14 cellular contexts compared by ENCODE assay signal in genomic region chr19:2325261-2326046, GRCh38. TPM values are rescaled to one million over a fixed set of nuclear protein-coding genes. Genes with fewer than 3 reads are reported as not detected.
DNase-seq lines count a peak whose midpoint lies in the region; ATAC-seq and TF ChIP-seq lines count a peak whose summit lies in the region.
"Had no signal": no experiment of that assay in that cellular context is flagged by ENCODE, and none has a peak within 500 bp of the region (broad histone marks: within the 10 kb centered on the region; RNA-seq: fewer than 3 reads in every experiment).

No MANE protein-coding gene starts in this region.

- peaks cover 37% of the 10 kb centered on the region for H3K4me1 Mint-ChIP-seq in activated CD4-positive, alpha-beta T cell treated with anti-CD3 and anti-CD28 coated beads, Interleukin-2, amount 10 ng/mL, durations not matched to agents 24 days and 14 days

- intact Hi-C loops in activated CD4-positive, alpha-beta T cell treated with anti-CD3 and anti-CD28 coated beads, Interleukin-2, amount 10 ng/mL, durations not matched to agents 24 days and 14 days (cut with micrococcal nuclease): loop anchor here (5.0 kb wide), 2 partner anchors 38 to 67 kb away; no protein-coding TSS in a partner anchor
- intact Hi-C loops in vagina (cut with DNase I): no loop called here

- no peak overlapping the region for H3K4me3 ChIP-seq in vagina

- H3K4me1 ChIP-seq in vagina: peaks cover 35% of the 10 kb centered on the region

- no peak for ATAC-seq in GM18520 (IDR thresholded peaks at IDR 0.05; ENCODE audit: unreplicated experiment)
- ATAC-seq: left cardiac atrium had no signal

- H3K27ac ChIP-seq in RWPE1 (peak overlapping the region; percentile 11), vagina (no peak overlapping the region)

- no peaks in the 10 kb centered on the region for H3K27me3 ChIP-seq in vagina

- peak overlapping the region; percentile 46 for H3K27ac Mint-ChIP-seq in activated CD4-positive, alpha-beta T cell treated with anti-CD3 and anti-CD28 coated beads, Interleukin-2, amount 10 ng/mL, durations not matched to agents 24 days and 14 days

- H3K36me3 Mint-ChIP-seq in activated CD4-positive, alpha-beta T cell treated with anti-CD3 and anti-CD28 coated beads, Interleukin-2, amount 10 ng/mL, durations not matched to agents 24 days and 14 days (ENCODE audit: low read depth): peaks cover 36% of the 10 kb centered on the region

- TF ChIP-seq POLR2A in vagina (IDR thresholded peaks at IDR 0.05): no peak

- H3K9me3 Mint-ChIP-seq in activated CD4-positive, alpha-beta T cell treated with anti-CD3 and anti-CD28 coated beads, Interleukin-2, amount 10 ng/mL, durations not matched to agents 24 days and 14 days: no peaks in the 10 kb centered on the region

- CTCF ChIA-PET in RWPE1 (lab: Yijun Ruan, JAX): interaction anchor here (0.6 kb wide), 1 partner anchor 228 kb away, joined by 5 read pairs; no protein-coding TSS in a partner anchor

- H3K36me3 ChIP-seq in vagina: peaks cover 0 to 25% of the 10 kb centered on the region in 2 donors

- TF ChIP-seq CTCF in RWPE1 (conservative IDR thresholded peaks at IDR 0.05; ENCODE audit: low read depth): no peak
- no peak for TF ChIP-seq CTCF in vagina (IDR thresholded peaks at IDR 0.05)

- H3K9me3 ChIP-seq in vagina: no peaks in the 10 kb centered on the region

- no peaks in the 10 kb centered on the region for H3K27me3 Mint-ChIP-seq in activated CD4-positive, alpha-beta T cell treated with anti-CD3 and anti-CD28 coated beads, Interleukin-2, amount 10 ng/mL, durations not matched to agents 24 days and 14 days

- DNase-seq in activated CD4-positive, alpha-beta T cell treated with anti-CD3 and anti-CD28 coated beads, Interleukin-2, amount 10 ng/mL, durations not matched to agents 24 days and 14 days: no peak
- DNase-seq in activated CD4-positive, alpha-beta T cell treated with anti-CD3 and anti-CD28 coated beads, Interleukin-2, amount 50 U/mL, for 1 hour: no peak
- DNase-seq in RWPE1 (ENCODE audit: low spot score): no peak
- DNase-seq in dermis blood vessel endothelial cell: peak; percentile 45
- peak; percentile 58 for DNase-seq in putamen (ENCODE audit: low spot score)
- DNase-seq in pons (ENCODE audit: low spot score): no peak
- no peak for DNase-seq in vagina (ENCODE audit: extremely low spot score in 2 of 2)
- DNase-seq: activated CD8-positive, alpha-beta memory T cell treated with anti-CD3 and anti-CD28 coated beads, Interleukin-2, amount 50 U/mL, for 48 hours; left cardiac atrium; NCI-H1436 treated with DMSO at 0.1 percent for 48 hours; NCI-H524 treated with DMSO at 0.1 percent for 48 hours; RPMI8226 had no signal

- peak overlapping the region; percentile 95 for H3K4me3 Mint-ChIP-seq in activated CD4-positive, alpha-beta T cell treated with anti-CD3 and anti-CD28 coated beads, Interleukin-2, amount 10 ng/mL, durations not matched to agents 24 days and 14 days

- POLR2A ChIA-PET in RWPE1 (lab: Yijun Ruan, JAX; ENCODE audit: low non-redundant PET): interaction anchor here (0.6 kb wide), 1 partner anchor 19 kb away, joined by 3 read pairs; no protein-coding TSS in a partner anchor

RNA-seq across cellular contexts. Expression of gene LSM7, which starts 2.9 kb away (rescaled TPM):
- 190 and 192 TPM in 2 replicates for total RNA-seq in activated CD4-positive, alpha-beta T cell treated with anti-CD3 and anti-CD28 coated beads, Interleukin-2, amount 10 ng/mL, durations not matched to agents 24 days and 14 days
- total RNA-seq in dermis blood vessel endothelial cell (114 and 166 TPM in 2 replicates), vagina (135 TPM)

RNA-seq across cellular contexts. Expression of gene SPPL2B, which starts 3.0 kb away (rescaled TPM):
- 69.7 and 69.8 TPM in 2 replicates for total RNA-seq in activated CD4-positive, alpha-beta T cell treated with anti-CD3 and anti-CD28 coated beads, Interleukin-2, amount 10 ng/mL, durations not matched to agents 24 days and 14 days
- total RNA-seq in dermis blood vessel endothelial cell: 32.1 and 33.2 TPM in 2 replicates
- 54.3 TPM for total RNA-seq in vagina

RNA-seq across cellular contexts. Expression of gene LINGO3, which starts 17.5 kb away (rescaled TPM):
- total RNA-seq in activated CD4-positive, alpha-beta T cell treated with anti-CD3 and anti-CD28 coated beads, Interleukin-2, amount 10 ng/mL, durations not matched to agents 24 days and 14 days: 0.09 and 0.26 TPM in 2 replicates
- not detected in 2 replicates for total RNA-seq in dermis blood vessel endothelial cell
- not detected for total RNA-seq in vagina
- total RNA-seq: A673, left cardiac atrium had no signal

RNA-seq across cellular contexts. Expression of gene TMPRSS9, which starts 34.6 kb away (rescaled TPM):
- total RNA-seq in activated CD4-positive, alpha-beta T cell treated with anti-CD3 and anti-CD28 coated beads, Interleukin-2, amount 10 ng/mL, durations not matched to agents 24 days and 14 days: 0.09 TPM in 1 of 2 replicates, not detected in the other
- total RNA-seq in dermis blood vessel endothelial cell (under 0.01 and 0.14 TPM in 2 replicates), vagina (not detected)
- total RNA-seq: A673, left cardiac atrium had no signal

RNA-seq across cellular contexts. Expression of gene PEAK3, which starts 43.5 kb away (rescaled TPM):
- total RNA-seq in activated CD4-positive, alpha-beta T cell treated with anti-CD3 and anti-CD28 coated beads, Interleukin-2, amount 10 ng/mL, durations not matched to agents 24 days and 14 days: 0.09 TPM in 1 of 2 replicates, not detected in the other
- 0.17 and 0.19 TPM in 2 replicates for total RNA-seq in dermis blood vessel endothelial cell
- total RNA-seq in vagina: 2.0 TPM
- total RNA-seq: A673 had no signal

Comparison
In these comparisons a context has a peak if more than half of its experiments do, and no peak if none do; other contexts are left out.
1. DNase-seq: peak in dermis blood vessel endothelial cell (single experiment) and putamen (single experiment); none in activated CD4-positive, alpha-beta T cell treated with anti-CD3 and anti-CD28 coated beads, Interleukin-2, amount 10 ng/mL, durations not matched to agents 24 days and 14 days (single experiment), activated CD4-positive, alpha-beta T cell treated with anti-CD3 and anti-CD28 coated beads, Interleukin-2, amount 50 U/mL, for 1 hour (single experiment), RWPE1 (single experiment), pons (single experiment) and vagina (0 of 2).